In the genomic region with DNA sequence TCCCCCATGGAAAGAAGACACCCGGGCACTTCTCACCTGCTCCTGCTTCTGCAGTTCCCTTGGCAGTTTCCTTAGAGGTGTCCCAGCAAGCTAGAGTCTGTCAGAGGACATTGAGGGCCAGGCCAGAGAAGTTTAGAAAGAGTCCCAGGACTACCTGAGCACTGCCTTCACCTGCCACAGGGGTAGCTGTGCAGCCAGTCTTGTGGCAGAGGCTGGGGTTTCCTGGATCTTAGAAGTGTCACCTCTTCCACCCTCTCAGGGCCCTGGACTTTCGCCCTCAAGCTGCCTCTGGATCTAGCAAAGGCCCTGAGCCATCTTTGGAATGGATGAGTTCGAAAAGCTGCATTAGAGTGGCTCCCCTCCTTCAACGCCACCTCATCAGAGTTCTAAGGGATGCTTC, we compare ENCODE assay signal across 14 cellular contexts. TPM values are rescaled to one million over a fixed set of nuclear protein-coding genes. Genes with fewer than 3 reads are reported as not detected.
DNase-seq lines count a peak whose midpoint lies in the region; ATAC-seq, FAIRE-seq and TF ChIP-seq lines count a peak whose summit lies in the region.
"Had no signal": no experiment of that assay in that cellular context is flagged by ENCODE, and none has a peak within 500 bp of the region (broad histone marks: within the 10 kb centered on the region; RNA-seq: fewer than 3 reads in every experiment).

No MANE protein-coding gene starts in this region.

- intact Hi-C loops in left cardiac atrium (cut with DNase I): loop anchor here (5.0 to 10.0 kb wide), 3 partner anchors 37 to 228 kb away; a partner anchor contains a TSS
- intact Hi-C loops in activated T-helper 2 cell treated with anti-CD3 and anti-CD28 coated beads, Interferon-gamma antibody, Interleukin-2, Interleukin-4, amounts not matched to agents 10 μg/mL and 5 μg/mL and 100 μg/mL, durations not matched to agents 14 hours and 24 hours and 36 hours (cut with micrococcal nuclease): no loop called here

- H4K8ac ChIP-seq in mesendoderm (ENCODE audit: low read depth, low read length): no peak overlapping the region

- no peak overlapping the region for H3K18ac ChIP-seq in mesendoderm (ENCODE audit: low read length)

- H3K4me2 ChIP-seq in GM23338 (peak overlapping the region; percentile 55; the same call in 1 of the 2 replicates), astrocyte (ENCODE audit: low read length) (no peak overlapping the region), mesendoderm (ENCODE audit: low read length) (no peak overlapping the region)

- H2AFZ ChIP-seq in GM23338 (0 out of 2 replicates have a peak overlapping the region, but pooled peaks have one; percentile 56), astrocyte (ENCODE audit: low read depth, low read length) (peak overlapping the region; percentile 63)

- no peak overlapping the region for H3K9ac ChIP-seq in astrocyte (ENCODE audit: low read length)
- H3K9ac ChIP-seq in mesendoderm (ENCODE audit: low read length): no peak overlapping the region

- no peak overlapping the region for H2BK15ac ChIP-seq in mesendoderm (replicated peaks; ENCODE audit: low read depth)

- H3K4me1 Mint-ChIP-seq in CD4-positive, CD25-positive, alpha-beta regulatory T cell: peaks cover 5 to 54% (median 22%) of the 10 kb centered on the region in 4 donors
- H3K4me1 Mint-ChIP-seq in GM23338: peaks cover 14% of the 10 kb centered on the region; the same call in 2 of the 3 replicates
- peaks cover 3% of the 10 kb centered on the region for H3K4me1 Mint-ChIP-seq in astrocyte (ENCODE audit: low read depth, unreplicated experiment)
- peaks cover 43% of the 10 kb centered on the region for H3K4me1 Mint-ChIP-seq in activated T-helper 2 cell treated with anti-CD3 and anti-CD28 coated beads, Interferon-gamma antibody, Interleukin-2, Interleukin-4, amounts not matched to agents 10 μg/mL and 5 μg/mL and 100 μg/mL, durations not matched to agents 14 hours and 24 hours and 36 hours (ENCODE audit: low read depth)

- no peaks in the 10 kb centered on the region; the same call in 1 of the 2 replicates for H3F3A ChIP-seq in GM23338 (replicated peaks; ENCODE audit: low read depth)

- H4K5ac ChIP-seq in mesendoderm (ENCODE audit: low read length): no peak overlapping the region

- WGBS in mesendoderm (ENCODE audit: extremely low coverage, insufficient coverage, low lambda C conversion rate): no CpG with 5 or more reads among the region's 4 CpGs

- H3K56ac ChIP-seq in mesendoderm (ENCODE audit: low read length): no peak overlapping the region

- no peak for DNase-seq in CD4-positive, CD25-positive, alpha-beta regulatory T cell
- DNase-seq in GM23338 (ENCODE audit: low spot score): peak; percentile 33
- DNase-seq in astrocyte (ENCODE audit: low read depth): no peak
- peak; percentile 27 for DNase-seq in mesendoderm
- DNase-seq in left cardiac atrium: no peak
- DNase-seq in activated T-helper 2 cell treated with anti-CD3 and anti-CD28 coated beads, Interferon-gamma antibody, Interleukin-2, Interleukin-4, amounts not matched to agents 10 μg/mL and 5 μg/mL and 100 μg/mL, durations not matched to agents 14 hours and 24 hours and 36 hours (ENCODE audit: low spot score): no peak
- no peak for DNase-seq in pons (ENCODE audit: low spot score)
- DNase-seq: NCI-H1105, NCI-H774 had no signal

- H3K79me2 ChIP-seq in GM23338 (replicated peaks; ENCODE audit: insufficient read depth) (no peaks in the 10 kb centered on the region), astrocyte (ENCODE audit: insufficient read depth, low read length) (no peaks in the 10 kb centered on the region), mesendoderm (ENCODE audit: control insufficient read depth, insufficient read depth, low read length) (no peaks in the 10 kb centered on the region)

- H3K9me2 ChIP-seq in GM23338 (ENCODE audit: insufficient read depth): no peaks in the 10 kb centered on the region

- H2BK120ac ChIP-seq in mesendoderm (ENCODE audit: low read depth, low read length): no peak overlapping the region

- H3K4me1 ChIP-seq in CD4-positive, CD25-positive, alpha-beta regulatory T cell (ENCODE audit: control insufficient read depth, insufficient read depth, low read length, poor library complexity, severe bottlenecking): peaks cover 49% of the 10 kb centered on the region
- H3K4me1 ChIP-seq in GM23338 (ENCODE audit: insufficient read depth): peaks cover 11% of the 10 kb centered on the region; the same call in 1 of the 2 replicates
- H3K4me1 ChIP-seq in astrocyte (ENCODE audit: insufficient read depth, low read length): peaks cover 14% of the 10 kb centered on the region
- H3K4me1 ChIP-seq in mesendoderm (ENCODE audit: control insufficient read depth, low read depth, low read length): no peaks in the 10 kb centered on the region

- peak overlapping the region; percentile 55 to 83 (median 74) for H3K27ac Mint-ChIP-seq in CD4-positive, CD25-positive, alpha-beta regulatory T cell
- H3K27ac Mint-ChIP-seq in GM23338 (no peak overlapping the region), astrocyte (ENCODE audit: unreplicated experiment) (no peak overlapping the region)
- no peak overlapping the region for H3K27ac Mint-ChIP-seq in activated T-helper 2 cell treated with anti-CD3 and anti-CD28 coated beads, Interferon-gamma antibody, Interleukin-2, Interleukin-4, amounts not matched to agents 10 μg/mL and 5 μg/mL and 100 μg/mL, durations not matched to agents 14 hours and 24 hours and 36 hours

- H3K27ac ChIP-seq in CD4-positive, CD25-positive, alpha-beta regulatory T cell (ENCODE audit: insufficient read depth, low read length, poor library complexity, severe bottlenecking): no peak overlapping the region
- H3K27ac ChIP-seq in GM23338 (ENCODE audit: low read depth) (no peak overlapping the region), astrocyte (ENCODE audit: low read depth, low read length) (no peak overlapping the region), mesendoderm (ENCODE audit: low read depth, low read length) (no peak overlapping the region)
- H3K27ac ChIP-seq: transverse colon had no signal

- H3K4ac ChIP-seq in mesendoderm (ENCODE audit: low read depth, low read length): no peak overlapping the region

- H3K36me3 Mint-ChIP-seq in CD4-positive, CD25-positive, alpha-beta regulatory T cell: no peaks in the 10 kb centered on the region
- H3K36me3 Mint-ChIP-seq in GM23338 (ENCODE audit: low read depth) (no peaks in the 10 kb centered on the region), astrocyte (ENCODE audit: low read depth, unreplicated experiment) (no peaks in the 10 kb centered on the region)
- H3K36me3 Mint-ChIP-seq in activated T-helper 2 cell treated with anti-CD3 and anti-CD28 coated beads, Interferon-gamma antibody, Interleukin-2, Interleukin-4, amounts not matched to agents 10 μg/mL and 5 μg/mL and 100 μg/mL, durations not matched to agents 14 hours and 24 hours and 36 hours (ENCODE audit: low read depth): no peaks in the 10 kb centered on the region

- no peak for TF ChIP-seq CTCF in GM23338 (conservative IDR thresholded peaks at IDR 0.05; ENCODE audit: low read depth in 2 of 2)
- no peak for TF ChIP-seq CTCF in astrocyte (IDR thresholded peaks at IDR 0.05; ENCODE audit: insufficient read depth, low read depth, low read length)

- H3K36me3 ChIP-seq in CD4-positive, CD25-positive, alpha-beta regulatory T cell (ENCODE audit: control insufficient read depth, insufficient read depth, low read length): no peaks in the 10 kb centered on the region
- H3K36me3 ChIP-seq in GM23338 (ENCODE audit: insufficient read depth): no peaks in the 10 kb centered on the region
- no peaks in the 10 kb centered on the region for H3K36me3 ChIP-seq in astrocyte (ENCODE audit: insufficient read depth, low read length)
- H3K36me3 ChIP-seq in mesendoderm (ENCODE audit: control insufficient read depth, insufficient read depth, low read length): no peaks in the 10 kb centered on the region
- H3K36me3 ChIP-seq: left lung, transverse colon had no signal

- no peaks in the 10 kb centered on the region for H3K9me3 ChIP-seq in CD4-positive, CD25-positive, alpha-beta regulatory T cell (ENCODE audit: control insufficient read depth in 2 of 2, low read length in 2 of 2)
- no peaks in the 10 kb centered on the region for H3K9me3 ChIP-seq in astrocyte (ENCODE audit: insufficient read depth, low read depth, low read length)
- H3K9me3 ChIP-seq: left lung, transverse colon had no signal

- H2BK5ac ChIP-seq in mesendoderm (ENCODE audit: low read length): no peak overlapping the region

- H3K23ac ChIP-seq in mesendoderm (ENCODE audit: low read length): no peak overlapping the region

- no peak for ATAC-seq in CD4-positive, CD25-positive, alpha-beta regulatory T cell (ENCODE audit: low read depth in 2 of 2)
- no peak for ATAC-seq in GM23338
- no peak for ATAC-seq in left cardiac atrium
- ATAC-seq in GM18502 (IDR thresholded peaks at IDR 0.05; ENCODE audit: poor library complexity, unreplicated experiment): no peak

- no peaks in the 10 kb centered on the region for H3K9me3 Mint-ChIP-seq in CD4-positive, CD25-positive, alpha-beta regulatory T cell
- H3K9me3 Mint-ChIP-seq in GM23338 (no peaks in the 10 kb centered on the region), astrocyte (ENCODE audit: unreplicated experiment) (no peaks in the 10 kb centered on the region)
- no peaks in the 10 kb centered on the region for H3K9me3 Mint-ChIP-seq in activated T-helper 2 cell treated with anti-CD3 and anti-CD28 coated beads, Interferon-gamma antibody, Interleukin-2, Interleukin-4, amounts not matched to agents 10 μg/mL and 5 μg/mL and 100 μg/mL, durations not matched to agents 14 hours and 24 hours and 36 hours
- H3K9me3 Mint-ChIP-seq: central memory CD8-positive, alpha-beta T cell had no signal

- H2AK5ac ChIP-seq in mesendoderm (ENCODE audit: low read length): no peak overlapping the region

- H3K4me3 ChIP-seq in CD4-positive, CD25-positive, alpha-beta regulatory T cell (ENCODE audit: low read depth, low read length): no peak overlapping the region
- H3K4me3 ChIP-seq in GM23338 (no peak overlapping the region), astrocyte (ENCODE audit: insufficient read depth, low read depth, low read length) (no peak overlapping the region), mesendoderm (ENCODE audit: low read length) (no peak overlapping the region)
- H3K4me3 ChIP-seq: left lung, transverse colon had no signal

- H3K27me3 ChIP-seq in CD4-positive, CD25-positive, alpha-beta regulatory T cell (ENCODE audit: control insufficient read depth, insufficient read depth, low read length): no peaks in the 10 kb centered on the region
- H3K27me3 ChIP-seq in GM23338 (ENCODE audit: insufficient read depth) (peaks cover 29% of the 10 kb centered on the region), astrocyte (ENCODE audit: insufficient read depth, low read length) (no peaks in the 10 kb centered on the region), mesendoderm (ENCODE audit: insufficient read depth, low read length, poor library complexity) (no peaks in the 10 kb centered on the region)
- H3K27me3 ChIP-seq: left lung, transverse colon had no signal

- H3K79me1 ChIP-seq in mesendoderm (ENCODE audit: low read length): no peaks in the 10 kb centered on the region

- no peak for FAIRE-seq in astrocyte (lab: Jason Lieb, UNC)

- no peak overlapping the region for H3K4me3 Mint-ChIP-seq in CD4-positive, CD25-positive, alpha-beta regulatory T cell
- H3K4me3 Mint-ChIP-seq in GM23338 (no peak overlapping the region), astrocyte (ENCODE audit: unreplicated experiment) (no peak overlapping the region)
- no peak overlapping the region for H3K4me3 Mint-ChIP-seq in activated T-helper 2 cell treated with anti-CD3 and anti-CD28 coated beads, Interferon-gamma antibody, Interleukin-2, Interleukin-4, amounts not matched to agents 10 μg/mL and 5 μg/mL and 100 μg/mL, durations not matched to agents 14 hours and 24 hours and 36 hours (ENCODE audit: low read depth)
- H3K4me3 Mint-ChIP-seq: central memory CD8-positive, alpha-beta T cell had no signal

- H4K20me1 ChIP-seq in GM23338 (replicated peaks; ENCODE audit: insufficient read depth) (no peaks in the 10 kb centered on the region), astrocyte (ENCODE audit: insufficient read depth, low read length) (no peaks in the 10 kb centered on the region)

- peaks cover 6% of the 10 kb centered on the region for H3K27me3 Mint-ChIP-seq in CD4-positive, CD25-positive, alpha-beta regulatory T cell
- H3K27me3 Mint-ChIP-seq in GM23338 (ENCODE audit: insufficient read depth, low read depth, poor library complexity): peaks cover 19% of the 10 kb centered on the region
- H3K27me3 Mint-ChIP-seq in astrocyte (ENCODE audit: low read depth, unreplicated experiment): peaks cover 14% of the 10 kb centered on the region
- no peaks in the 10 kb centered on the region for H3K27me3 Mint-ChIP-seq in activated T-helper 2 cell treated with anti-CD3 and anti-CD28 coated beads, Interferon-gamma antibody, Interleukin-2, Interleukin-4, amounts not matched to agents 10 μg/mL and 5 μg/mL and 100 μg/mL, durations not matched to agents 14 hours and 24 hours and 36 hours (ENCODE audit: low read depth)
- H3K27me3 Mint-ChIP-seq: central memory CD8-positive, alpha-beta T cell had no signal

RNA-seq across cellular contexts. Expression of a gene that starts 34.9 kb away (rescaled TPM):
- total RNA-seq in CD4-positive, CD25-positive, alpha-beta regulatory T cell: 1,002 TPM
- polyA plus RNA-seq in CD4-positive, CD25-positive, alpha-beta regulatory T cell: 100 to 1,000 TPM; 153 to 176 (median 165) TPM
- total RNA-seq in GM23338 (2014; rRNA removed; shearing (Covaris generic)): 7.8 and 9.1 TPM in 2 replicates
- polyA plus RNA-seq in GM23338 (2016; fragmentation: Nextera tagmentation; extraction: Ambion mirVana): 5.7 and 6.3 TPM in 2 replicates
- total RNA-seq in astrocyte (46.4 and 58.3 TPM in 2 replicates), left cardiac atrium (100 to 1,000 TPM; 187 to 259 TPM)
- 4.1 TPM for polyA plus RNA-seq in mesendoderm (2013, experiment 1 of 2)
- 3.9 TPM for polyA plus RNA-seq in mesendoderm (2013, experiment 2 of 2)
- total RNA-seq in activated T-helper 2 cell treated with anti-CD3 and anti-CD28 coated beads, Interferon-gamma antibody, Interleukin-2, Interleukin-4, amounts not matched to agents 10 μg/mL and 5 μg/mL and 100 μg/mL, durations not matched to agents 14 hours and 24 hours and 36 hours: 98.1 and 98.8 TPM in 2 replicates

RNA-seq across cellular contexts. Expression of a gene that starts 41.0 kb away (rescaled TPM):
- total RNA-seq in CD4-positive, CD25-positive, alpha-beta regulatory T cell: 0.17 TPM
- polyA plus RNA-seq in CD4-positive, CD25-positive, alpha-beta regulatory T cell: not detected
- 0.07 TPM in 1 of 2 replicates, not detected in the other for total RNA-seq in GM23338 (2014; rRNA removed; shearing (Covaris generic))
- 0.47 and 0.85 TPM in 2 replicates for polyA plus RNA-seq in GM23338 (2016; fragmentation: Nextera tagmentation; extraction: Ambion mirVana)
- total RNA-seq in astrocyte: not detected in 2 replicates
- not detected for polyA plus RNA-seq in mesendoderm (2013, experiment 1 of 2)
- not detected for polyA plus RNA-seq in mesendoderm (2013, experiment 2 of 2)
- total RNA-seq in left cardiac atrium: 1 to 10 TPM in 1 of 2 donors, under 1 TPM in 1; 0.63 to 1.3 TPM
- 0.09 and 0.34 TPM in 2 replicates for total RNA-seq in activated T-helper 2 cell treated with anti-CD3 and anti-CD28 coated beads, Interferon-gamma antibody, Interleukin-2, Interleukin-4, amounts not matched to agents 10 μg/mL and 5 μg/mL and 100 μg/mL, durations not matched to agents 14 hours and 24 hours and 36 hours
- total RNA-seq: pulmonary artery endothelial cell had no signal

Comparison
In these comparisons a context has a peak if more than half of its experiments do, and no peak if none do; other contexts are left out.
1. DNase-seq: peak in GM23338 (single experiment) and mesendoderm (single experiment); none in CD4-positive, CD25-positive, alpha-beta regulatory T cell (0 of 3), astrocyte (single experiment), left cardiac atrium (single experiment), activated T-helper 2 cell treated with anti-CD3 and anti-CD28 coated beads, Interferon-gamma antibody, Interleukin-2, Interleukin-4, amounts not matched to agents 10 μg/mL and 5 μg/mL and 100 μg/mL, durations not matched to agents 14 hours and 24 hours and 36 hours (single experiment) and pons (single experiment).
2. H3K27ac Mint-ChIP-seq: peak in CD4-positive, CD25-positive, alpha-beta regulatory T cell (3 of 3); none in GM23338 (single experiment), astrocyte (single experiment) and activated T-helper 2 cell treated with anti-CD3 and anti-CD28 coated beads, Interferon-gamma antibody, Interleukin-2, Interleukin-4, amounts not matched to agents 10 μg/mL and 5 μg/mL and 100 μg/mL, durations not matched to agents 14 hours and 24 hours and 36 hours (single experiment).